17 cellular contexts compared by ENCODE assay signal in the genomic region with DNA sequence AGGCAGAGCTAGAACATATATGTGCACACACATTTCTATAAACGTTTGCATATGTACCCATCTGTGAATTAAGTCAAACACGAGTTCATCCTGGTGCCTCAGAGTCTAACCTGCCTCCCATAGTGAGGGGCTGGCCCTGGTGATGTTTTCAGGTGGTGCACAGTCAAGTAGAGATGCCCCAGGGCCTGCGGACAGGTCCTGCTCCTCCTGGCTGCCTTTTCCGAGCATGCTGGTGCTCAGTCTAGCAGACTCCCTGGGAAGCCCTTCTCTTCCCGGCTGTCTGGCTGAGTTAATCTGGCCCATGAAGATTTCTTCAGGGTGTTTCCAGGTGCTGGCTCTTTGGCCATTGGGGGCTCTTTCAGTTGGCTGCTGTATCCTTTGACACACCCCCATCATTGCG. TPM values are rescaled to one million over a fixed set of nuclear protein-coding genes. Genes with fewer than 3 reads are reported as not detected.
DNase-seq lines count a peak whose midpoint lies in the region; ATAC-seq and TF ChIP-seq lines count a peak whose summit lies in the region.
"Had no signal": no experiment of that assay in that cellular context is flagged by ENCODE, and none has a peak within 500 bp of the region (broad histone marks: within the 10 kb centered on the region; RNA-seq: fewer than 3 reads in every experiment).

No MANE protein-coding gene starts in this region.

- H3K36me3 Mint-ChIP-seq in natural killer cell treated with Interleukin-12 subunit alpha and Interleukin-12 subunit beta and Interleukin-15 and Interleukin-18, amount 100 ng/mL, for 72 hours = no peaks in the 10 kb centered on the region
- H3K36me3 Mint-ChIP-seq in natural killer cell (no peaks in the 10 kb centered on the region), glutamatergic neuron (ENCODE audit: unreplicated experiment) (no peaks in the 10 kb centered on the region), endothelial cell (ENCODE audit: low read depth, unreplicated experiment) (no peaks in the 10 kb centered on the region)
- H3K36me3 Mint-ChIP-seq: CD14-positive monocyte; CD4-positive, alpha-beta memory T cell had no signal

- H3K27me3 Mint-ChIP-seq in natural killer cell treated with Interleukin-12 subunit alpha and Interleukin-12 subunit beta and Interleukin-15 and Interleukin-18, amount 100 ng/mL, for 72 hours = no peaks in the 10 kb centered on the region
- H3K27me3 Mint-ChIP-seq in natural killer cell (ENCODE audit: low read depth in 2 of 2) = no peaks in the 10 kb centered on the region
- H3K27me3 Mint-ChIP-seq in glutamatergic neuron (ENCODE audit: unreplicated experiment) = peaks cover 6% of the 10 kb centered on the region
- peaks cover 7% of the 10 kb centered on the region for H3K27me3 Mint-ChIP-seq in endothelial cell (ENCODE audit: unreplicated experiment)

- DNase-seq in natural killer cell treated with Interleukin-12 subunit alpha and Interleukin-12 subunit beta and Interleukin-15 and Interleukin-18, amount 100 ng/mL, for 72 hours (ENCODE audit: low spot score) = peak; percentile 54
- DNase-seq in natural killer cell (no peak), glutamatergic neuron (peak; percentile 19), sciatic nerve (ENCODE audit: low spot score) (peak; percentile 13), cardiac septum (ENCODE audit: low spot score) (no peak), epidermal melanocyte (ENCODE audit: insufficient read length, low spot score) (no peak), endothelial cell (ENCODE audit: low spot score) (no peak)
- DNase-seq in activated CD4-positive, alpha-beta T cell treated with anti-CD3 and anti-CD28 coated beads for 1 hour = no peak
- DNase-seq: 8988T; CD4-positive, alpha-beta memory T cell; DMS153; DMS79; GDM1; IMR-90 had no signal

- no peak overlapping the region for H3K27ac Mint-ChIP-seq in natural killer cell treated with Interleukin-12 subunit alpha and Interleukin-12 subunit beta and Interleukin-15 and Interleukin-18, amount 100 ng/mL, for 72 hours
- H3K27ac Mint-ChIP-seq in natural killer cell = no peak overlapping the region
- H3K27ac Mint-ChIP-seq in glutamatergic neuron (ENCODE audit: unreplicated experiment) = no peak overlapping the region
- H3K27ac Mint-ChIP-seq in endothelial cell (ENCODE audit: unreplicated experiment) = no peak overlapping the region
- H3K27ac Mint-ChIP-seq: CD4-positive, alpha-beta memory T cell; GM23338 had no signal

- no peak for ATAC-seq in natural killer cell treated with Interleukin-12 subunit alpha and Interleukin-12 subunit beta and Interleukin-15 and Interleukin-18, amount 100 ng/mL, for 72 hours
- ATAC-seq in natural killer cell = no peak
- no peak for ATAC-seq in sciatic nerve

- intact Hi-C loops in natural killer cell (cut with micrococcal nuclease) (no loop called here), sciatic nerve (cut with DNase I) (no loop called here), cardiac septum (cut with DNase I) (no loop called here)

- TF ChIP-seq CTCF in natural killer cell (IDR thresholded peaks at IDR 0.05) (no peak), glutamatergic neuron (IDR thresholded peaks at IDR 0.05; ENCODE audit: partially characterized antibody, unreplicated experiment) (no peak), endothelial cell (IDR thresholded peaks at IDR 0.05; ENCODE audit: unreplicated experiment) (no peak)

- no peak overlapping the region for H3K4me3 Mint-ChIP-seq in natural killer cell treated with Interleukin-12 subunit alpha and Interleukin-12 subunit beta and Interleukin-15 and Interleukin-18, amount 100 ng/mL, for 72 hours
- H3K4me3 Mint-ChIP-seq in natural killer cell (no peak overlapping the region), glutamatergic neuron (ENCODE audit: unreplicated experiment) (peak overlapping the region; percentile 43), endothelial cell (ENCODE audit: unreplicated experiment) (no peak overlapping the region)
- H3K4me3 Mint-ChIP-seq: CD14-positive monocyte; CD4-positive, alpha-beta memory T cell; GM23338; H9 had no signal

- no peaks in the 10 kb centered on the region for H3K9me3 Mint-ChIP-seq in natural killer cell treated with Interleukin-12 subunit alpha and Interleukin-12 subunit beta and Interleukin-15 and Interleukin-18, amount 100 ng/mL, for 72 hours
- H3K9me3 Mint-ChIP-seq in natural killer cell (no peaks in the 10 kb centered on the region), glutamatergic neuron (ENCODE audit: unreplicated experiment) (peaks cover 13% of the 10 kb centered on the region), endothelial cell (ENCODE audit: unreplicated experiment) (no peaks in the 10 kb centered on the region)
- H3K9me3 Mint-ChIP-seq: CD4-positive, alpha-beta memory T cell; GM23338; H9 had no signal

- no peaks in the 10 kb centered on the region for H3K4me1 Mint-ChIP-seq in natural killer cell treated with Interleukin-12 subunit alpha and Interleukin-12 subunit beta and Interleukin-15 and Interleukin-18, amount 100 ng/mL, for 72 hours (ENCODE audit: low read depth in 2 of 2)
- H3K4me1 Mint-ChIP-seq in natural killer cell (no peaks in the 10 kb centered on the region), glutamatergic neuron (ENCODE audit: low read depth, unreplicated experiment) (peaks cover 51% of the 10 kb centered on the region), endothelial cell (ENCODE audit: unreplicated experiment) (peaks cover 38% of the 10 kb centered on the region)
- H3K4me1 Mint-ChIP-seq: CD14-positive monocyte; CD4-positive, alpha-beta memory T cell had no signal

RNA-seq across cellular contexts. Expression of gene ADCY1, which starts 14.3 kb away (rescaled TPM):
- total RNA-seq in natural killer cell treated with Interleukin-12 subunit alpha and Interleukin-12 subunit beta and Interleukin-15 and Interleukin-18, amount 100 ng/mL, for 72 hours = 1 to 10 TPM in 1 of 2 donors, under 1 TPM in 1; 0.10 to 1.4 TPM
- total RNA-seq in natural killer cell = under 1 TPM in 2 of 3 donors, not detected in 1; 0.02 to 0.15 TPM
- 51.9 TPM for total RNA-seq in glutamatergic neuron (ENCODE audit: unreplicated experiment)
- 5.5 TPM for total RNA-seq in sciatic nerve
- total RNA-seq in cardiac septum = 2.9 TPM
- total RNA-seq in endothelial cell (ENCODE audit: unreplicated experiment) = 50.7 TPM
- total RNA-seq: CD4-positive, alpha-beta memory T cell had no signal

Comparison
In these comparisons a context has a peak if more than half of its experiments do, and no peak if none do; other contexts are left out.
1. DNase-seq: peak in natural killer cell treated with Interleukin-12 subunit alpha and Interleukin-12 subunit beta and Interleukin-15 and Interleukin-18, amount 100 ng/mL, for 72 hours (single experiment), glutamatergic neuron (single experiment) and sciatic nerve (single experiment); none in natural killer cell (single experiment), activated CD4-positive, alpha-beta T cell treated with anti-CD3 and anti-CD28 coated beads for 1 hour (single experiment), cardiac septum (single experiment), epidermal melanocyte (single experiment) and endothelial cell (single experiment).